ENCODE assay signal across 1 cellular context in the genomic region with DNA sequence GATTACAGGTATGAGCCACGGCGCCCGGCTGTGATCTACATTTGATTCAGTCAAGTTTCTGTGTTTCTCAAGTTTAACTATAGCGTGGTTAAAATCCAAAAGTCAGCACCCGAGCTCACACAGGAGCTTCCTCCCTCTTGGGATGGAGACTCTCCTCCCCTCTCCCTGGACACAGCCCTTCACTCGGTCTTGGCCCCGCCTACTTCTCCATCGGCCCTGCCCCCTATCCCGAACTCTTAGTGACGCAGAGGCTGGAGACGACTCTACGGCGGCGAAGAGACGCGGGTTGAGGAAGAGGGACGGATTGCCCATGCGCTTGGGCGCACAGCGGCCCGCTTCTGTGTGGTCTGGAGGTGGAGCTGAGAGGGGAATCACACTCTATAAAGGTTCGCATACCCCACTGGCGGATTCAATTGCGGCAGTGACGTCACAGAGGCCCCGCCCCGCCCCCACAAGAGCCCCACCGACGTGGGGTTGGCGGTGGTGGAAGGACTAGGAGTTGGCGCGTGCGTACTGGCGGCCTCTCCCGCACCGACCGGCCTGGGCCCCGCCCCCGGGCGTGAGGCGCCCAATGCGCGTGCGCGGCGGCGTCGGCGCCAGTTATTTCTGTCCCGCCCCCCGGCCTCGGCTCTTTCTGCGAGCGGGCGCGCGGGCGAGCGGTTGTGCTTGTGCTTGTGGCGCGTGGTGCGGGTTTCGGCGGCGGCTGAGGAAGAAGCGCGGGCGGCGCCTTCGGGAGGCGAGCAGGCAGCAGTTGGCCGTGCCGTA.
TF ChIP-seq lines count a peak whose summit lies in the region.

A gene (plus strand): TSS at position 239 of the 765 bp plus-strand sequence. CDS start 694 bp downstream, outside the sequence.

TF ChIP-seq in HEK293, 187 proteins besides CTCF, POLR2A, EP300 and RAD21 (continued from another document and continues in another):
- TF ChIP-seq, protein P1, sequence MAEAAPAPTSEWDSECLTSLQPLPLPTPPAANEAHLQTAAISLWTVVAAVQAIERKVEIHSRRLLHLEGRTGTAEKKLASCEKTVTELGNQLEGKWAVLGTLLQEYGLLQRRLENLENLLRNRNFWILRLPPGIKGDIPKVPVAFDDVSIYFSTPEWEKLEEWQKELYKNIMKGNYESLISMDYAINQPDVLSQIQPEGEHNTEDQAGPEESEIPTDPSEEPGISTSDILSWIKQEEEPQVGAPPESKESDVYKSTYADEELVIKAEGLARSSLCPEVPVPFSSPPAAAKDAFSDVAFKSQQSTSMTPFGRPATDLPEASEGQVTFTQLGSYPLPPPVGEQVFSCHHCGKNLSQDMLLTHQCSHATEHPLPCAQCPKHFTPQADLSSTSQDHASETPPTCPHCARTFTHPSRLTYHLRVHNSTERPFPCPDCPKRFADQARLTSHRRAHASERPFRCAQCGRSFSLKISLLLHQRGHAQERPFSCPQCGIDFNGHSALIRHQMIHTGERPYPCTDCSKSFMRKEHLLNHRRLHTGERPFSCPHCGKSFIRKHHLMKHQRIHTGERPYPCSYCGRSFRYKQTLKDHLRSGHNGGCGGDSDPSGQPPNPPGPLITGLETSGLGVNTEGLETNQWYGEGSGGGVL (tag by site-specific recombination; IDR thresholded peaks at IDR 0.05) = peak; percentile 23; the same call in 1 of the 2 replicates
- TF ChIP-seq, protein P2, sequence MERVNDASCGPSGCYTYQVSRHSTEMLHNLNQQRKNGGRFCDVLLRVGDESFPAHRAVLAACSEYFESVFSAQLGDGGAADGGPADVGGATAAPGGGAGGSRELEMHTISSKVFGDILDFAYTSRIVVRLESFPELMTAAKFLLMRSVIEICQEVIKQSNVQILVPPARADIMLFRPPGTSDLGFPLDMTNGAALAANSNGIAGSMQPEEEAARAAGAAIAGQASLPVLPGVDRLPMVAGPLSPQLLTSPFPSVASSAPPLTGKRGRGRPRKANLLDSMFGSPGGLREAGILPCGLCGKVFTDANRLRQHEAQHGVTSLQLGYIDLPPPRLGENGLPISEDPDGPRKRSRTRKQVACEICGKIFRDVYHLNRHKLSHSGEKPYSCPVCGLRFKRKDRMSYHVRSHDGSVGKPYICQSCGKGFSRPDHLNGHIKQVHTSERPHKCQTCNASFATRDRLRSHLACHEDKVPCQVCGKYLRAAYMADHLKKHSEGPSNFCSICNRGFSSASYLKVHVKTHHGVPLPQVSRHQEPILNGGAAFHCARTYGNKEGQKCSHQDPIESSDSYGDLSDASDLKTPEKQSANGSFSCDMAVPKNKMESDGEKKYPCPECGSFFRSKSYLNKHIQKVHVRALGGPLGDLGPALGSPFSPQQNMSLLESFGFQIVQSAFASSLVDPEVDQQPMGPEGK (tag by site-specific recombination; IDR thresholded peaks at IDR 0.05) = peak; percentile 88
- TF ChIP-seq ZNF473 (tag by site-specific recombination; IDR thresholded peaks at IDR 0.05) = no peak
- TF ChIP-seq ZFHX2 (tag by site-specific recombination; conservative IDR thresholded peaks at IDR 0.05) = peak; percentile 41
- TF ChIP-seq, protein P3, sequence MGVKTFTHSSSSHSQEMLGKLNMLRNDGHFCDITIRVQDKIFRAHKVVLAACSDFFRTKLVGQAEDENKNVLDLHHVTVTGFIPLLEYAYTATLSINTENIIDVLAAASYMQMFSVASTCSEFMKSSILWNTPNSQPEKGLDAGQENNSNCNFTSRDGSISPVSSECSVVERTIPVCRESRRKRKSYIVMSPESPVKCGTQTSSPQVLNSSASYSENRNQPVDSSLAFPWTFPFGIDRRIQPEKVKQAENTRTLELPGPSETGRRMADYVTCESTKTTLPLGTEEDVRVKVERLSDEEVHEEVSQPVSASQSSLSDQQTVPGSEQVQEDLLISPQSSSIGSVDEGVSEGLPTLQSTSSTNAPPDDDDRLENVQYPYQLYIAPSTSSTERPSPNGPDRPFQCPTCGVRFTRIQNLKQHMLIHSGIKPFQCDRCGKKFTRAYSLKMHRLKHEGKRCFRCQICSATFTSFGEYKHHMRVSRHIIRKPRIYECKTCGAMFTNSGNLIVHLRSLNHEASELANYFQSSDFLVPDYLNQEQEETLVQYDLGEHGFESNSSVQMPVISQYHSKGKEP (tag by site-specific recombination; IDR thresholded peaks at IDR 0.05) = peak; percentile 47; the same call in 1 of the 2 replicates
- peak; percentile 58 for TF ChIP-seq ZXDB (tag by site-specific recombination; IDR thresholded peaks at IDR 0.05)
- TF ChIP-seq, protein P4, sequence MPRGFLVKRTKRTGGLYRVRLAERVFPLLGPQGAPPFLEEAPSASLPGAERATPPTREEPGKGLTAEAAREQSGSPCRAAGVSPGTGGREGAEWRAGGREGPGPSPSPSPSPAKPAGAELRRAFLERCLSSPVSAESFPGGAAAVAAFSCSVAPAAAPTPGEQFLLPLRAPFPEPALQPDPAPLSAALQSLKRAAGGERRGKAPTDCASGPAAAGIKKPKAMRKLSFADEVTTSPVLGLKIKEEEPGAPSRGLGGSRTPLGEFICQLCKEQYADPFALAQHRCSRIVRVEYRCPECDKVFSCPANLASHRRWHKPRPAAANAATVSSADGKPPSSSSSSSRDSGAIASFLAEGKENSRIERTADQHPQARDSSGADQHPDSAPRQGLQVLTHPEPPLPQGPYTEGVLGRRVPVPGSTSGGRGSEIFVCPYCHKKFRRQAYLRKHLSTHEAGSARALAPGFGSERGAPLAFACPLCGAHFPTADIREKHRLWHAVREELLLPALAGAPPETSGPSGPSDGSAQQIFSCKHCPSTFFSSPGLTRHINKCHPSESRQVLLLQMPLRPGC (tag by site-specific recombination; IDR thresholded peaks at IDR 0.05) = no peak
- no peak for TF ChIP-seq ZNF157 (tag by site-specific recombination; IDR thresholded peaks at IDR 0.05)
- TF ChIP-seq ZNF677 (tag by site-specific recombination; IDR thresholded peaks at IDR 0.05) = peak; percentile 36; the same call in 1 of the 2 replicates
- no peak for TF ChIP-seq ZNF37A (tag by site-specific recombination; IDR thresholded peaks at IDR 0.05)
- TF ChIP-seq ZNF777 (tag by site-specific recombination; IDR thresholded peaks at IDR 0.05; ENCODE audit: borderline replicate concordance) = no peak
- TF ChIP-seq ZNF510 (tag by site-specific recombination; IDR thresholded peaks at IDR 0.05; ENCODE audit: insufficient replicate concordance) = no peak
- no peak for TF ChIP-seq ZNF2 (tag by site-specific recombination; IDR thresholded peaks at IDR 0.05)
- TF ChIP-seq ZNF785 (tag by site-specific recombination; IDR thresholded peaks at IDR 0.05) = no peak
- TF ChIP-seq ZNF223 (tag by site-specific recombination; IDR thresholded peaks at IDR 0.05) = no peak
- no peak for TF ChIP-seq YY1 (tag by site-specific recombination; IDR thresholded peaks at IDR 0.05)
- TF ChIP-seq ZNF768 (tag by site-specific recombination; IDR thresholded peaks at IDR 0.05) = no peak
- TF ChIP-seq, protein P5, sequence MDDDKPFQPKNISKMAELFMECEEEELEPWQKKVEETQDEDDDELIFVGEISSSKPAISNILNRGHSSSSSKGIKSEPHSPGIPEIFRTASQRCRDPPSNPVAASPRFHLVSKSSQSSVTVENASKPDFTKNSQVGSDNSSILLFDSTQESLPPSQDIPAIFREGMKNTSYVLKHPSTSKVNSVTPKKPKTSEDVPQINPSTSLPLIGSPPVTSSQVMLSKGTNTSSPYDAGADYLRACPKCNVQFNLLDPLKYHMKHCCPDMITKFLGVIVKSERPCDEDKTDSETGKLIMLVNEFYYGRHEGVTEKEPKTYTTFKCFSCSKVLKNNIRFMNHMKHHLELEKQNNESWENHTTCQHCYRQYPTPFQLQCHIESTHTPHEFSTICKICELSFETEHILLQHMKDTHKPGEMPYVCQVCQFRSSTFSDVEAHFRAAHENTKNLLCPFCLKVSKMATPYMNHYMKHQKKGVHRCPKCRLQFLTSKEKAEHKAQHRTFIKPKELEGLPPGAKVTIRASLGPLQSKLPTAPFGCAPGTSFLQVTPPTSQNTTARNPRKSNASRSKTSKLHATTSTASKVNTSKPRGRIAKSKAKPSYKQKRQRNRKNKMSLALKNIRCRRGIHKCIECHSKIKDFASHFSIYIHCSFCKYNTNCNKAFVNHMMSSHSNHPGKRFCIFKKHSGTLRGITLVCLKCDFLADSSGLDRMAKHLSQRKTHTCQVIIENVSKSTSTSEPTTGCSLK (tag by site-specific recombination; IDR thresholded peaks at IDR 0.05) = no peak
- TF ChIP-seq, protein P6, sequence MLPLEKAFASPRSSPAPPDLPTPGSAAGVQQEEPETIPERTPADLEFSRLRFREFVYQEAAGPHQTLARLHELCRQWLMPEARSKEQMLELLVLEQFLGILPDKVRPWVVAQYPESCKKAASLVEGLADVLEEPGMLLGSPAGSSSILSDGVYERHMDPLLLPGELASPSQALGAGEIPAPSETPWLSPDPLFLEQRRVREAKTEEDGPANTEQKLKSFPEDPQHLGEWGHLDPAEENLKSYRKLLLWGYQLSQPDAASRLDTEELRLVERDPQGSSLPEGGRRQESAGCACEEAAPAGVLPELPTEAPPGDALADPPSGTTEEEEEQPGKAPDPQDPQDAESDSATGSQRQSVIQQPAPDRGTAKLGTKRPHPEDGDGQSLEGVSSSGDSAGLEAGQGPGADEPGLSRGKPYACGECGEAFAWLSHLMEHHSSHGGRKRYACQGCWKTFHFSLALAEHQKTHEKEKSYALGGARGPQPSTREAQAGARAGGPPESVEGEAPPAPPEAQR (tag by site-specific recombination; IDR thresholded peaks at IDR 0.05) = no peak
- no peak for TF ChIP-seq ZNF274 (IDR thresholded peaks at IDR 0.05; ENCODE audit: low read length)
- no peak for TF ChIP-seq ZNF274 (tag by site-specific recombination; IDR thresholded peaks at IDR 0.05; ENCODE audit: borderline replicate concordance)
- TF ChIP-seq ZNF521 (tag by site-specific recombination; IDR thresholded peaks at IDR 0.05) = no peak
- no peak for TF ChIP-seq ZNF623 (tag by site-specific recombination; IDR thresholded peaks at IDR 0.05)
- TF ChIP-seq, protein P7, sequence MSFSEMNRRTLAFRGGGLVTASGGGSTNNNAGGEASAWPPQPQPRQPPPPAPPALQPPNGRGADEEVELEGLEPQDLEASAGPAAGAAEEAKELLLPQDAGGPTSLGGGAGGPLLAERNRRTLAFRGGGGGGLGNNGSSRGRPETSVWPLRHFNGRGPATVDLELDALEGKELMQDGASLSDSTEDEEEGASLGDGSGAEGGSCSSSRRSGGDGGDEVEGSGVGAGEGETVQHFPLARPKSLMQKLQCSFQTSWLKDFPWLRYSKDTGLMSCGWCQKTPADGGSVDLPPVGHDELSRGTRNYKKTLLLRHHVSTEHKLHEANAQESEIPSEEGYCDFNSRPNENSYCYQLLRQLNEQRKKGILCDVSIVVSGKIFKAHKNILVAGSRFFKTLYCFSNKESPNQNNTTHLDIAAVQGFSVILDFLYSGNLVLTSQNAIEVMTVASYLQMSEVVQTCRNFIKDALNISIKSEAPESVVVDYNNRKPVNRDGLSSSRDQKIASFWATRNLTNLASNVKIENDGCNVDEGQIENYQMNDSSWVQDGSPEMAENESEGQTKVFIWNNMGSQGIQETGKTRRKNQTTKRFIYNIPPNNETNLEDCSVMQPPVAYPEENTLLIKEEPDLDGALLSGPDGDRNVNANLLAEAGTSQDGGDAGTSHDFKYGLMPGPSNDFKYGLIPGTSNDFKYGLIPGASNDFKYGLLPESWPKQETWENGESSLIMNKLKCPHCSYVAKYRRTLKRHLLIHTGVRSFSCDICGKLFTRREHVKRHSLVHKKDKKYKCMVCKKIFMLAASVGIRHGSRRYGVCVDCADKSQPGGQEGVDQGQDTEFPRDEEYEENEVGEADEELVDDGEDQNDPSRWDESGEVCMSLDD (tag by site-specific recombination; IDR thresholded peaks at IDR 0.05) = peak; percentile 69; the same call in 1 of the 2 replicates
- no peak for TF ChIP-seq ZNF837 (tag by site-specific recombination; IDR thresholded peaks at IDR 0.05)
- TF ChIP-seq, protein P8, sequence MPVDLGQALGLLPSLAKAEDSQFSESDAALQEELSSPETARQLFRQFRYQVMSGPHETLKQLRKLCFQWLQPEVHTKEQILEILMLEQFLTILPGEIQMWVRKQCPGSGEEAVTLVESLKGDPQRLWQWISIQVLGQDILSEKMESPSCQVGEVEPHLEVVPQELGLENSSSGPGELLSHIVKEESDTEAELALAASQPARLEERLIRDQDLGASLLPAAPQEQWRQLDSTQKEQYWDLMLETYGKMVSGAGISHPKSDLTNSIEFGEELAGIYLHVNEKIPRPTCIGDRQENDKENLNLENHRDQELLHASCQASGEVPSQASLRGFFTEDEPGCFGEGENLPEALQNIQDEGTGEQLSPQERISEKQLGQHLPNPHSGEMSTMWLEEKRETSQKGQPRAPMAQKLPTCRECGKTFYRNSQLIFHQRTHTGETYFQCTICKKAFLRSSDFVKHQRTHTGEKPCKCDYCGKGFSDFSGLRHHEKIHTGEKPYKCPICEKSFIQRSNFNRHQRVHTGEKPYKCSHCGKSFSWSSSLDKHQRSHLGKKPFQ (tag by site-specific recombination; IDR thresholded peaks at IDR 0.05) = no peak
- TF ChIP-seq ZNF530 (tag by site-specific recombination; IDR thresholded peaks at IDR 0.05; ENCODE audit: low read depth) = no peak
- TF ChIP-seq, protein P9, sequence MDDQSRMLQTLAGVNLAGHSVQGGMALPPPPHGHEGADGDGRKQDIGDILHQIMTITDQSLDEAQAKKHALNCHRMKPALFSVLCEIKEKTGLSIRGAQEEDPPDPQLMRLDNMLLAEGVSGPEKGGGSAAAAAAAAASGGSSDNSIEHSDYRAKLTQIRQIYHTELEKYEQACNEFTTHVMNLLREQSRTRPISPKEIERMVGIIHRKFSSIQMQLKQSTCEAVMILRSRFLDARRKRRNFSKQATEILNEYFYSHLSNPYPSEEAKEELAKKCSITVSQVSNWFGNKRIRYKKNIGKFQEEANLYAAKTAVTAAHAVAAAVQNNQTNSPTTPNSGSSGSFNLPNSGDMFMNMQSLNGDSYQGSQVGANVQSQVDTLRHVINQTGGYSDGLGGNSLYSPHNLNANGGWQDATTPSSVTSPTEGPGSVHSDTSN (CRISPR knock-in tag; IDR thresholded peaks at IDR 0.05) = peak; percentile 96
- TF ChIP-seq ZNF426 (tag by site-specific recombination; IDR thresholded peaks at IDR 0.05) = no peak
- no peak for TF ChIP-seq ZNF292 (tag by site-specific recombination; IDR thresholded peaks at IDR 0.05; ENCODE audit: borderline replicate concordance, low read depth)
- TF ChIP-seq ZNF202 (tag by site-specific recombination; IDR thresholded peaks at IDR 0.05; ENCODE audit: borderline replicate concordance) = no peak
- TF ChIP-seq MYNN (tag by site-specific recombination; IDR thresholded peaks at IDR 0.05; ENCODE audit: borderline replicate concordance) = no peak
- no peak for TF ChIP-seq ZNF560 (tag by site-specific recombination; IDR thresholded peaks at IDR 0.05; ENCODE audit: borderline replicate concordance)
- TF ChIP-seq ZNF585B (tag by site-specific recombination; IDR thresholded peaks at IDR 0.05) = no peak
- no peak for TF ChIP-seq GFI1B (tag by site-specific recombination; IDR thresholded peaks at IDR 0.05)
- TF ChIP-seq RBAK (tag by site-specific recombination; IDR thresholded peaks at IDR 0.05) = no peak
- no peak for TF ChIP-seq ZNF747 (tag by site-specific recombination; IDR thresholded peaks at IDR 0.05)
- no peak for TF ChIP-seq ZNF555 (tag by site-specific recombination; conservative IDR thresholded peaks at IDR 0.05)
- TF ChIP-seq ZBTB17 (tag by site-specific recombination; IDR thresholded peaks at IDR 0.05) = peak; percentile 81
- TF ChIP-seq, protein P10, sequence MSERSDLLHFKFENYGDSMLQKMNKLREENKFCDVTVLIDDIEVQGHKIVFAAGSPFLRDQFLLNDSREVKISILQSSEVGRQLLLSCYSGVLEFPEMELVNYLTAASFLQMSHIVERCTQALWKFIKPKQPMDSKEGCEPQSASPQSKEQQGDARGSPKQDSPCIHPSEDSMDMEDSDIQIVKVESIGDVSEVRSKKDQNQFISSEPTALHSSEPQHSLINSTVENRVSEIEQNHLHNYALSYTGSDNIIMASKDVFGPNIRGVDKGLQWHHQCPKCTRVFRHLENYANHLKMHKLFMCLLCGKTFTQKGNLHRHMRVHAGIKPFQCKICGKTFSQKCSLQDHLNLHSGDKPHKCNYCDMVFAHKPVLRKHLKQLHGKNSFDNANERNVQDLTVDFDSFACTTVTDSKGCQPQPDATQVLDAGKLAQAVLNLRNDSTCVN (tag by site-specific recombination; optimal IDR thresholded peaks at IDR 0.05) = peak; percentile 80
- TF ChIP-seq ZNF138 (tag by site-specific recombination; IDR thresholded peaks at IDR 0.05; ENCODE audit: borderline replicate concordance) = no peak
